In the genomic region with DNA sequence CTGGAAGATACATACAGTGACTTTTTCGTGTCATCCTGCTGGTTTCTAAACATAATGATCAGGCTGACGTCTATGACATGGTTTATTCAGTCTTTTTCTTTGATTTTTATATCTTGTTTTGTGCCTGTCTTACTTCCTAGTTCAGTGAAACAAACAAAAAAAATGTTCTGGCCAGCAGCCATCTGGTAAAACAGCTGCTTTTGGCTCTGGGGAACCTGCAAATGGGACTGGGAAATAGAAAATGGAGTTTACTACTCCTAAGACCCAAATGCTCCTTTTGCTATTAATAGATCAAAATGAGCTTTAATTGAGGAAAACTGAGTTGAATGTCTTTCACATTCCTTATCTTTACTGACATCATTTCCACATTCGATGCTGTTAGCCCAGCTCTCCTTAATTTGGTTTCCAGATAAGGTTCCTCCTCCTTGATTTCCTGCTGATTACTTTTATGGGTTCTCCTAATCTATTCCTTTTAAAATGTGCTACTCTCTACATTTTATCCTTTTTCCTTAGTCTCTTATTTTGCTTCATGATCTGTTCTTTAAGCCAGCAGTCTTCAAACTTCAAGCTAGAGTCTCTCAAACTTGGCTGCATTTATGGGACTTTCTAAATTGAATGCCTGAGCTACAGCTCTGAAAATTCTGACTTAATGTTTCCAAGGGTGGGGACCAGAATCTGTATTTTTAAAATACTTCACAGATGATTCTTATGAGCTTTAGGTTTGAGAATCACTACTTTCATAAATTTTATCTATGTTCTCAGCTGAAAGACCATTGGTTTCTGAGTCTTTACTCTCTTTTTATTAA, we compare ENCODE assay signal across 16 cellular contexts.
DNase-seq lines count a peak whose midpoint lies in the region; ATAC-seq and TF ChIP-seq lines count a peak whose summit lies in the region.
"Had no signal": no experiment of that assay in that cellular context is flagged by ENCODE, and none has a peak within 500 bp of the region (broad histone marks: within the 10 kb centered on the region; RNA-seq: fewer than 3 reads in every experiment).

No MANE protein-coding gene starts in this region.

- no peaks in the 10 kb centered on the region for H3K27me3 ChIP-seq in vagina

- no peaks in the 10 kb centered on the region for H3K9me3 ChIP-seq in vagina

- ATAC-seq in left lobe of liver, result no peak

- intact Hi-C loops in vagina (cut with DNase I), result no loop called here

- H3K4me1 ChIP-seq in vagina, result peaks cover 18% of the 10 kb centered on the region

- peak overlapping the region; percentile 2 for H3K27ac ChIP-seq in vagina
- H3K27ac ChIP-seq: 22Rv1 had no signal

- no peak overlapping the region for H3K4me3 ChIP-seq in vagina

- TF ChIP-seq POLR2A in vagina (IDR thresholded peaks at IDR 0.05), result no peak

- H3K36me3 ChIP-seq in vagina, result no peaks in the 10 kb centered on the region

- TF ChIP-seq CTCF in vagina (IDR thresholded peaks at IDR 0.05), result no peak

- peak; percentile 16 for DNase-seq in DMS 273 (lab: John Stamatoyannopoulos, UW; ENCODE audit: unreplicated experiment)
- no peak for DNase-seq in DMS 273 treated with DMSO at 0.1 percent for 48 hours (lab: John Stamatoyannopoulos, UW)
- DNase-seq in dermis blood vessel endothelial cell, result peak; percentile 40
- DNase-seq in left kidney (ENCODE audit: low read depth, low spot score), result peak; percentile 17
- no peak for DNase-seq in vagina (ENCODE audit: extremely low spot score in 2 of 2)
- no peak for DNase-seq in left lobe of liver (ENCODE audit: low spot score)
- no peak for DNase-seq in middle frontal gyrus (ENCODE audit: extremely low spot score, low spot score)
- no peak for DNase-seq in NCI-H1417 treated with DMSO at 0.1 percent for 48 hours (lab: John Stamatoyannopoulos, UW)
- DNase-seq: activated naive CD4-positive, alpha-beta T cell treated with anti-CD3 and anti-CD28 coated beads for 36 hours; GDM1; GOT3; NCI-H1930; NCI-H748 treated with DMSO at 0.1 percent for 48 hours; small intestine; T1000 had no signal

Comparison
In these comparisons a context has a peak if more than half of its experiments do, and no peak if none do; other contexts are left out.
1. DNase-seq: peak in DMS 273 (single experiment), dermis blood vessel endothelial cell (single experiment) and left kidney (single experiment); none in DMS 273 treated with DMSO at 0.1 percent for 48 hours (single experiment), vagina (0 of 2), left lobe of liver (single experiment), middle frontal gyrus (single experiment) and NCI-H1417 treated with DMSO at 0.1 percent for 48 hours (single experiment).